ENCODE assay signal across 28 cellular contexts in genomic region chr1:58949551-58950220, GRCh38.
"Had no signal": no experiment of that assay in that cellular context is flagged by ENCODE, and none has a peak within 500 bp of the region (broad histone marks: within the 10 kb centered on the region; RNA-seq: fewer than 3 reads in every experiment).

No MANE protein-coding gene starts in this region.

- H3K4me3 Mint-ChIP-seq: immature natural killer cell; natural killer cell treated with Interleukin-12 subunit alpha and Interleukin-12 subunit beta and Interleukin-15 and Interleukin-18, amount 100 ng/mL, for 72 hours; stimulated activated effector memory CD8-positive, alpha-beta T cell treated with anti-CD3 and anti-CD28 coated beads, Interleukin-12 subunit alpha, Interleukin-12 subunit beta, amount 100 ng/mL, for 72 hours; stimulated activated naive CD8-positive, alpha-beta T cell treated with anti-CD3 and anti-CD28 coated beads, Interleukin-15, Interleukin-2, amounts not matched to agents 100 ng/mL and 50 ng/mL, for 24 hours had no signal

- H3K9me3 Mint-ChIP-seq: immature natural killer cell; stimulated activated effector memory CD8-positive, alpha-beta T cell treated with anti-CD3 and anti-CD28 coated beads, Interleukin-12 subunit alpha, Interleukin-12 subunit beta, amount 100 ng/mL, for 72 hours had no signal

- H3K9me3 ChIP-seq: mucosa of descending colon, ovary, prostate gland, sigmoid colon, suprapubic skin, thoracic aorta, tibial artery, upper lobe of right lung had no signal

- H3K36me3 ChIP-seq: left ventricle myocardium inferior, ovary, prostate gland, sigmoid colon, spleen, suprapubic skin, thoracic aorta, tibial artery, upper lobe of right lung had no signal

- DNase-seq: hypothalamus; immature natural killer cell; kidney; left ventricle myocardium inferior; midbrain; mucosa of descending colon; naive thymus-derived CD4-positive, alpha-beta T cell; ovary; posterior cingulate gyrus; retina; right cardiac atrium; sigmoid colon; small intestine; spleen; stimulated activated CD4-positive, alpha-beta T cell treated with anti-CD3 and anti-CD28 coated beads, Interleukin-4, amount 100 ng/mL, for 24 hours; stimulated activated naive CD4-positive, alpha-beta T cell; tibial artery; trophoblast cell; upper lobe of right lung had no signal

- H3K27ac Mint-ChIP-seq: natural killer cell treated with Interleukin-12 subunit alpha and Interleukin-12 subunit beta and Interleukin-15 and Interleukin-18, amount 100 ng/mL, for 72 hours; stimulated activated effector memory CD8-positive, alpha-beta T cell treated with anti-CD3 and anti-CD28 coated beads, Interleukin-12 subunit alpha, Interleukin-12 subunit beta, amount 100 ng/mL, for 72 hours; stimulated activated naive CD8-positive, alpha-beta T cell treated with anti-CD3 and anti-CD28 coated beads, Interleukin-15, Interleukin-2, amounts not matched to agents 100 ng/mL and 50 ng/mL, for 24 hours had no signal

- H3K27ac ChIP-seq: left ventricle myocardium inferior, ovary, prostate gland, sigmoid colon, spleen, suprapubic skin, thoracic aorta, tibial artery, upper lobe of right lung had no signal

- H3K27me3 Mint-ChIP-seq: stimulated activated naive CD8-positive, alpha-beta T cell treated with anti-CD3 and anti-CD28 coated beads, Interleukin-15, Interleukin-2, amounts not matched to agents 100 ng/mL and 50 ng/mL, for 24 hours had no signal

- ATAC-seq: mucosa of descending colon; naive thymus-derived CD4-positive, alpha-beta T cell; natural killer cell treated with Interleukin-12 subunit alpha and Interleukin-12 subunit beta and Interleukin-15 and Interleukin-18, amount 100 ng/mL, for 72 hours; right cardiac atrium; stimulated activated effector memory CD8-positive, alpha-beta T cell treated with anti-CD3 and anti-CD28 coated beads, Interleukin-12 subunit alpha, Interleukin-12 subunit beta, amount 100 ng/mL, for 72 hours; upper lobe of right lung had no signal

- H3K36me3 Mint-ChIP-seq: stimulated activated effector memory CD8-positive, alpha-beta T cell treated with anti-CD3 and anti-CD28 coated beads, Interleukin-12 subunit alpha, Interleukin-12 subunit beta, amount 100 ng/mL, for 72 hours had no signal

- H3K4me1 ChIP-seq: left ventricle myocardium inferior, prostate gland, sigmoid colon, suprapubic skin, tibial artery, upper lobe of right lung had no signal

- H3K4me3 ChIP-seq: left ventricle myocardium inferior, lung, mucosa of descending colon, ovary, prostate gland, sigmoid colon, spleen, suprapubic skin, thoracic aorta, tibial artery, upper lobe of right lung had no signal

- H3K27me3 ChIP-seq: ovary, sigmoid colon, spleen, suprapubic skin, tibial artery, upper lobe of right lung had no signal

- FAIRE-seq: islet of Langerhans, kidney, small intestine, urothelium cell line had no signal
